Comparison of ENCODE assay signal across 19 cellular contexts in genomic region chr16:55392701-55393100, GRCh38.
"Had no signal": no experiment of that assay in that cellular context is flagged by ENCODE, and none has a peak within 500 bp of the region (broad histone marks: within the 10 kb centered on the region; RNA-seq: fewer than 3 reads in every experiment).

No MANE protein-coding gene starts in this region.

- H3K36me3 Mint-ChIP-seq: activated naive CD4-positive, alpha-beta T cell treated with anti-CD3 and anti-CD28 coated beads, Interleukin-2, amount 10 ng/mL, durations not matched to agents 7 days and 5 days; memory B cell had no signal

- H3K27ac Mint-ChIP-seq: activated CD4-positive, alpha-beta T cell treated with anti-CD3 and anti-CD28 coated beads, Interleukin-2, amount 10 ng/mL, durations not matched to agents 7 days and 5 days; activated CD8-positive, alpha-beta T cell treated with anti-CD3 and anti-CD28 coated beads, Interleukin-2, amount 10 ng/mL, durations not matched to agents 7 days and 5 days; activated naive CD4-positive, alpha-beta T cell treated with anti-CD3 and anti-CD28 coated beads, Interleukin-2, amount 10 ng/mL, durations not matched to agents 7 days and 5 days; activated naive CD8-positive, alpha-beta T cell treated with anti-CD3 and anti-CD28 coated beads, Interleukin-2, amount 50 U/mL, for 24 hours; memory B cell had no signal

- H3K27me3 Mint-ChIP-seq: activated CD4-positive, alpha-beta T cell treated with anti-CD3 and anti-CD28 coated beads, Interleukin-2, amount 10 ng/mL, durations not matched to agents 7 days and 5 days; activated naive CD4-positive, alpha-beta T cell treated with anti-CD3 and anti-CD28 coated beads, Interleukin-2, amount 10 ng/mL, durations not matched to agents 7 days and 5 days; memory B cell had no signal

- H3K36me3 ChIP-seq: brain microvascular endothelial cell, colonic mucosa, tibial artery, vagina had no signal

- H3K4me3 Mint-ChIP-seq: activated CD4-positive, alpha-beta T cell treated with anti-CD3 and anti-CD28 coated beads, Interleukin-2, amount 10 ng/mL, durations not matched to agents 7 days and 5 days; activated CD8-positive, alpha-beta T cell treated with anti-CD3 and anti-CD28 coated beads, Interleukin-2, amount 10 ng/mL, durations not matched to agents 7 days and 5 days; activated naive CD4-positive, alpha-beta T cell treated with anti-CD3 and anti-CD28 coated beads, Interleukin-2, amount 10 ng/mL, durations not matched to agents 7 days and 5 days; activated naive CD8-positive, alpha-beta T cell treated with anti-CD3 and anti-CD28 coated beads, Interleukin-2, amount 50 U/mL, for 24 hours; activated T-cell treated with anti-CD3 and anti-CD28 coated beads, Interleukin-2, amount 50 U/mL, for 4 hours; central memory CD8-positive, alpha-beta T cell; memory B cell had no signal

- DNase-seq: activated CD4-positive, alpha-beta T cell treated with anti-CD3 and anti-CD28 coated beads, Interleukin-2, amount 10 ng/mL, durations not matched to agents 7 days and 5 days; activated CD8-positive, alpha-beta T cell treated with anti-CD3 and anti-CD28 coated beads, Interleukin-2, amount 10 ng/mL, durations not matched to agents 7 days and 5 days; activated naive CD4-positive, alpha-beta T cell treated with anti-CD3 and anti-CD28 coated beads, Interleukin-2, amount 10 ng/mL, durations not matched to agents 7 days and 5 days; activated naive CD8-positive, alpha-beta T cell treated with anti-CD3 and anti-CD28 coated beads, Interleukin-2, amount 50 U/mL, for 24 hours; activated T-cell treated with anti-CD3 and anti-CD28 coated beads, Interleukin-2, amount 50 U/mL, for 4 hours; anterior cingulate cortex; brain microvascular endothelial cell; colonic mucosa; glutamatergic neuron; hypothalamus; islet precursor cell; occipital lobe; stimulated activated CD4-positive, alpha-beta T cell treated with anti-CD3 and anti-CD28 coated beads, Interleukin-2, amount 100 ng/mL, for 24 hours; stimulated activated naive CD4-positive, alpha-beta T cell treated with Interleukin-2 at 50 U/mL for 16 hours; tibial artery had no signal

- H3K4me1 ChIP-seq: colonic mucosa, vagina had no signal

- H3K4me1 Mint-ChIP-seq: activated CD4-positive, alpha-beta T cell treated with anti-CD3 and anti-CD28 coated beads, Interleukin-2, amount 10 ng/mL, durations not matched to agents 7 days and 5 days; activated naive CD4-positive, alpha-beta T cell treated with anti-CD3 and anti-CD28 coated beads, Interleukin-2, amount 10 ng/mL, durations not matched to agents 7 days and 5 days; activated naive CD8-positive, alpha-beta T cell treated with anti-CD3 and anti-CD28 coated beads, Interleukin-2, amount 50 U/mL, for 24 hours; central memory CD8-positive, alpha-beta T cell; memory B cell had no signal

- H3K9me3 ChIP-seq: colonic mucosa, tibial artery, vagina had no signal

- H3K4me3 ChIP-seq: colonic mucosa, tibial artery, vagina had no signal

- H3K27ac ChIP-seq: brain microvascular endothelial cell, colonic mucosa, tibial artery, vagina had no signal

- H3K9me3 Mint-ChIP-seq: activated CD4-positive, alpha-beta T cell treated with anti-CD3 and anti-CD28 coated beads, Interleukin-2, amount 10 ng/mL, durations not matched to agents 7 days and 5 days; activated naive CD4-positive, alpha-beta T cell treated with anti-CD3 and anti-CD28 coated beads, Interleukin-2, amount 10 ng/mL, durations not matched to agents 7 days and 5 days; activated naive CD8-positive, alpha-beta T cell treated with anti-CD3 and anti-CD28 coated beads, Interleukin-2, amount 50 U/mL, for 24 hours; activated T-cell treated with anti-CD3 and anti-CD28 coated beads, Interleukin-2, amount 50 U/mL, for 4 hours; central memory CD8-positive, alpha-beta T cell; memory B cell had no signal

- ATAC-seq: activated CD8-positive, alpha-beta T cell treated with anti-CD3 and anti-CD28 coated beads, Interleukin-2, amount 10 ng/mL, durations not matched to agents 7 days and 5 days; activated naive CD8-positive, alpha-beta T cell treated with anti-CD3 and anti-CD28 coated beads, Interleukin-2, amount 50 U/mL, for 24 hours; activated T-cell treated with anti-CD3 and anti-CD28 coated beads, Interleukin-2, amount 50 U/mL, for 4 hours; left lobe of liver had no signal

- H3K27me3 ChIP-seq: brain microvascular endothelial cell, colonic mucosa, tibial artery, vagina had no signal
